Comparison of ENCODE assay signal across 11 cellular contexts in genomic region chrX:30865020-30865419, GRCh38. TPM values are rescaled to one million over a fixed set of nuclear protein-coding genes. Genes with fewer than 3 reads are reported as not detected.
DNase-seq lines count a peak whose midpoint lies in the region; ATAC-seq, FAIRE-seq and TF ChIP-seq lines count a peak whose summit lies in the region.
"Had no signal": no experiment of that assay in that cellular context is flagged by ENCODE, and none has a peak within 500 bp of the region (broad histone marks: within the 10 kb centered on the region; RNA-seq: fewer than 3 reads in every experiment).

No MANE protein-coding gene starts in this region.

- POLR2A ChIA-PET in CD8-positive, alpha-beta memory T cell (lab: Charles Lee) = no interaction called here

- no peaks in the 10 kb centered on the region for H3K4me1 ChIP-seq in CD8-positive, alpha-beta memory T cell (ENCODE audit: insufficient read depth, low read length)
- H3K4me1 ChIP-seq in psoas muscle = no peaks in the 10 kb centered on the region
- H3K4me1 ChIP-seq: parathyroid adenoma had no signal

- in situ Hi-C loops in SK-MEL-5 (cut with HindIII; ENCODE audit: low pct_unique_long_range_greater_than_20kb, low sequenced_read_pairs) = no loop called here

- peak; percentile 15 for TF ChIP-seq CTCF in kidney epithelial cell (IDR thresholded peaks at IDR 0.05; ENCODE audit: insufficient read depth, low read length, poor library complexity, severe bottlenecking)
- no peak for TF ChIP-seq CTCF in psoas muscle (IDR thresholded peaks at IDR 0.05)

- no peak for TF ChIP-seq POLR2A in GM12891 (IDR thresholded peaks at IDR 0.05; ENCODE audit: low read depth, low read length)

- no peaks in the 10 kb centered on the region for H3K9me3 Mint-ChIP-seq in CD8-positive, alpha-beta memory T cell

- no peaks in the 10 kb centered on the region for H3K9me3 ChIP-seq in CD8-positive, alpha-beta memory T cell (ENCODE audit: low read length)
- H3K9me3 ChIP-seq in psoas muscle = no peaks in the 10 kb centered on the region
- H3K9me3 ChIP-seq: thoracic aorta had no signal

- H3K27me3 ChIP-seq in kidney epithelial cell (ENCODE audit: control insufficient read depth, insufficient read depth, low read length) (no peaks in the 10 kb centered on the region), psoas muscle (ENCODE audit: insufficient read depth in 3 of 3, low read length in 2 of 3) (no peaks in the 10 kb centered on the region)
- no peaks in the 10 kb centered on the region for H3K27me3 ChIP-seq in CD8-positive, alpha-beta memory T cell (ENCODE audit: insufficient read depth, low read length, poor library complexity, severe bottlenecking)

- no peak overlapping the region for H3K27ac Mint-ChIP-seq in CD8-positive, alpha-beta memory T cell

- H3K27me3 Mint-ChIP-seq in CD8-positive, alpha-beta memory T cell = no peaks in the 10 kb centered on the region

- no peak overlapping the region for H3K27ac ChIP-seq in CD8-positive, alpha-beta memory T cell (ENCODE audit: low read depth, low read length)
- no peak overlapping the region for H3K27ac ChIP-seq in psoas muscle
- H3K27ac ChIP-seq: parathyroid adenoma, thoracic aorta had no signal

- no peaks in the 10 kb centered on the region for H3K36me3 ChIP-seq in kidney epithelial cell (ENCODE audit: control insufficient read depth, insufficient read depth, low read length)
- H3K36me3 ChIP-seq in CD8-positive, alpha-beta memory T cell (ENCODE audit: insufficient read depth, low read length) = no peaks in the 10 kb centered on the region
- peaks cover 0 to 7% of the 10 kb centered on the region in 2 donors for H3K36me3 ChIP-seq in psoas muscle (ENCODE audit: insufficient read depth in 1 of 2, low read depth in 1 of 2)
- H3K36me3 ChIP-seq: thoracic aorta had no signal

- CTCF ChIA-PET in CD8-positive, alpha-beta memory T cell (lab: Charles Lee) = no interaction called here

- ATAC-seq in GM18909 (IDR thresholded peaks at IDR 0.05; ENCODE audit: poor library complexity, unreplicated experiment) (peak; percentile 71), psoas muscle (no peak)

- H3K4me3 Mint-ChIP-seq in CD8-positive, alpha-beta memory T cell = no peak overlapping the region

- peaks cover 0 to 3% (median 2%) of the 10 kb centered on the region in 3 donors for H3K4me1 Mint-ChIP-seq in CD8-positive, alpha-beta memory T cell

- WGBS in psoas muscle, 3 donors = 36 to 79% (median 77%) methylated on average over 3 of the region's 3 CpGs

- DNase-seq in COLO668 (lab: John Stamatoyannopoulos, UW; ENCODE audit: unreplicated experiment) = peak; percentile 0
- peak; percentile 59 for DNase-seq in SK-MEL-5 (ENCODE audit: low read depth, low spot score)
- no peak for DNase-seq in kidney epithelial cell (ENCODE audit: low read depth)
- no peak for DNase-seq in CD8-positive, alpha-beta memory T cell
- no peak for DNase-seq in GM12891 (ENCODE audit: insufficient read length, low spot score)
- DNase-seq in psoas muscle = no peak
- DNase-seq in activated CD4-positive, CD25-positive, alpha-beta regulatory T cell treated with anti-CD3 and anti-CD28 coated beads, Interleukin-2, amount 50 U/mL, for 72 hours = no peak

- H3K4me3 ChIP-seq in kidney epithelial cell (ENCODE audit: low read depth, low read length) = no peak overlapping the region
- no peak overlapping the region for H3K4me3 ChIP-seq in CD8-positive, alpha-beta memory T cell (ENCODE audit: low read length)
- H3K4me3 ChIP-seq in psoas muscle = no peak overlapping the region
- H3K4me3 ChIP-seq: thoracic aorta had no signal

- no peak for FAIRE-seq in GM12891 (lab: Jason Lieb, UNC)
- FAIRE-seq: endothelial cell of umbilical vein had no signal

- H3K36me3 Mint-ChIP-seq in CD8-positive, alpha-beta memory T cell = peaks cover 0 to 39% (median 2%) of the 10 kb centered on the region in 3 donors

- intact Hi-C loops in psoas muscle (cut with DNase I) = no loop called here

TF ChIP-seq in GM12891, 5 proteins besides CTCF, POLR2A, EP300 and RAD21:
- TF ChIP-seq SPI1 (IDR thresholded peaks at IDR 0.05; ENCODE audit: low read depth, low read length) (no peak), TAF1 (IDR thresholded peaks at IDR 0.05; ENCODE audit: low read depth, low read length) (no peak), PAX5 (IDR thresholded peaks at IDR 0.05; ENCODE audit: insufficient read depth, low read length, severe bottlenecking) (no peak), POLR2AphosphoS5 (IDR thresholded peaks at IDR 0.05; ENCODE audit: low read depth, low read length) (no peak), POU2F2 (IDR thresholded peaks at IDR 0.05; ENCODE audit: low read depth, low read length) (no peak)

RNA-seq across cellular contexts. Expression of gene TAB3, which starts 24.0 kb away (rescaled TPM):
- total RNA-seq in SK-MEL-5 (2014; rRNA removed; shearing (Covaris generic)) = 28.0 and 29.4 TPM in 2 replicates
- polyA plus RNA-seq in SK-MEL-5 (2015; cell fraction: cytosol; rRNA removed) = 32.1 and 48.1 TPM in 2 replicates
- polyA plus RNA-seq in SK-MEL-5 (2015; cell fraction: nucleus; rRNA removed) = 75.5 and 80.6 TPM in 2 replicates
- total RNA-seq in kidney epithelial cell = 35.7 and 43.3 TPM in 2 replicates
- 10 to 100 TPM; 21.1 to 21.4 TPM for total RNA-seq in CD8-positive, alpha-beta memory T cell
- polyA plus RNA-seq in CD8-positive, alpha-beta memory T cell = 7.6 TPM
- 8.4 TPM for polyA plus RNA-seq in GM12891 (2012; ENCODE audit: low read depth, missing spikeins)
- 10 to 100 TPM; 11.9 to 14.5 (median 12.4) TPM for total RNA-seq in psoas muscle
- 10 to 100 TPM in 1 of 3 donors, 1 to 10 TPM in 2; 4.9 to 15.7 (median 8.9) TPM for polyA plus RNA-seq in psoas muscle

Comparison
In these comparisons a context has a peak if more than half of its experiments do, and no peak if none do; other contexts are left out.
1. DNase-seq: peak in COLO668 (single experiment) and SK-MEL-5 (single experiment); none in kidney epithelial cell (single experiment), CD8-positive, alpha-beta memory T cell (0 of 5), GM12891 (single experiment), psoas muscle (0 of 2) and activated CD4-positive, CD25-positive, alpha-beta regulatory T cell treated with anti-CD3 and anti-CD28 coated beads, Interleukin-2, amount 50 U/mL, for 72 hours (single experiment).